Comparison of ENCODE assay signal across 11 cellular contexts in genomic region chr16:85171004-85171808, GRCh38. TPM values are rescaled to one million over a fixed set of nuclear protein-coding genes. Genes with fewer than 3 reads are reported as not detected.
DNase-seq lines count a peak whose midpoint lies in the region; ATAC-seq and TF ChIP-seq lines count a peak whose summit lies in the region.
"Had no signal": no experiment of that assay in that cellular context is flagged by ENCODE, and none has a peak within 500 bp of the region (broad histone marks: within the 10 kb centered on the region; RNA-seq: fewer than 3 reads in every experiment).

No MANE protein-coding gene starts in this region.

- peak overlapping the region in 1 of 2 donors; percentile 77 for H3K27ac Mint-ChIP-seq in stimulated activated naive CD8-positive, alpha-beta T cell treated with anti-CD3 and anti-CD28 coated beads, Interleukin-15, amount 100 ng/mL, for 72 hours
- no peak overlapping the region for H3K27ac Mint-ChIP-seq in naive B cell
- H3K27ac Mint-ChIP-seq: T-helper 1 cell treated with Interleukin-12 subunit alpha and Interleukin-12 subunit beta and Interleukin-4 antibody, amounts not matched to agents 30 μg/mL and 1 μg/mL, for 36 hours had no signal

- H3K9ac ChIP-seq in colonic mucosa (ENCODE audit: low read depth in 2 of 2, low read length in 2 of 2): peak overlapping the region in 1 of 2 donors; percentile 24

- peaks cover 17% of the 10 kb centered on the region for H3K4me1 Mint-ChIP-seq in stimulated activated naive CD8-positive, alpha-beta T cell treated with anti-CD3 and anti-CD28 coated beads, Interleukin-15, amount 100 ng/mL, for 72 hours
- H3K4me1 Mint-ChIP-seq in naive B cell: peaks cover 0 to 5% (median 0%) of the 10 kb centered on the region in 3 donors

- no peaks in the 10 kb centered on the region for H3K36me3 ChIP-seq in colonic mucosa

- no peak for DNase-seq in stimulated activated naive CD8-positive, alpha-beta T cell treated with anti-CD3 and anti-CD28 coated beads, Interleukin-15, amount 100 ng/mL, for 72 hours
- no peak for DNase-seq in stimulated activated naive CD8-positive, alpha-beta T cell treated with anti-CD3 and anti-CD28 coated beads, Interleukin-15, Interleukin-2, amounts not matched to agents 100 U/mL and 50 U/mL, for 24 hours
- DNase-seq in colonic mucosa: no peak
- DNase-seq in naive B cell: no peak
- DNase-seq in H4 (ENCODE audit: low spot score): no peak
- DNase-seq in glomerular visceral epithelial cell (ENCODE audit: extremely low spot score): no peak
- DNase-seq in stimulated activated naive CD4-positive, alpha-beta T cell treated with Interleukin-2 at 50 U/mL for 16 hours (lab: John Stamatoyannopoulos, UW): no peak
- DNase-seq: HCEC 1CT, midbrain had no signal

- no peaks in the 10 kb centered on the region for H3K9me3 Mint-ChIP-seq in stimulated activated naive CD8-positive, alpha-beta T cell treated with anti-CD3 and anti-CD28 coated beads, Interleukin-15, amount 100 ng/mL, for 72 hours
- peaks cover 0 to 5% (median 0%) of the 10 kb centered on the region in 7 donors for H3K9me3 Mint-ChIP-seq in naive B cell
- H3K9me3 Mint-ChIP-seq: T-helper 1 cell treated with Interleukin-12 subunit alpha and Interleukin-12 subunit beta and Interleukin-4 antibody, amounts not matched to agents 30 μg/mL and 1 μg/mL, for 36 hours had no signal

- no peak for TF ChIP-seq CTCF in colonic mucosa (IDR thresholded peaks at IDR 0.05)

- peaks cover 32% of the 10 kb centered on the region for H3K27me3 ChIP-seq in colonic mucosa

- H3K27me3 Mint-ChIP-seq in stimulated activated naive CD8-positive, alpha-beta T cell treated with anti-CD3 and anti-CD28 coated beads, Interleukin-15, amount 100 ng/mL, for 72 hours: peaks cover 83% of the 10 kb centered on the region
- H3K27me3 Mint-ChIP-seq in naive B cell: peaks cover 33 to 81% (median 67%) of the 10 kb centered on the region in 3 donors

- peak; percentile 4 for ATAC-seq in stimulated activated naive CD8-positive, alpha-beta T cell treated with anti-CD3 and anti-CD28 coated beads, Interleukin-15, amount 100 ng/mL, for 72 hours
- no peak for ATAC-seq in stimulated activated naive CD8-positive, alpha-beta T cell treated with anti-CD3 and anti-CD28 coated beads, Interleukin-15, Interleukin-2, amounts not matched to agents 100 U/mL and 50 U/mL, for 24 hours
- ATAC-seq in naive B cell (ENCODE audit: low read depth in 2 of 2): no peak
- no peak for ATAC-seq in esophagus mucosa

- peaks cover 0 to 7% of the 10 kb centered on the region in 2 donors for H3K36me3 Mint-ChIP-seq in naive B cell

- H3K27ac ChIP-seq in colonic mucosa: no peak overlapping the region

- peak overlapping the region in 1 of 2 donors; percentile 57 for H3K4me3 Mint-ChIP-seq in stimulated activated naive CD8-positive, alpha-beta T cell treated with anti-CD3 and anti-CD28 coated beads, Interleukin-15, amount 100 ng/mL, for 72 hours
- peak overlapping the region in 5 of 8 donors; percentile 25 to 78 (median 66) for H3K4me3 Mint-ChIP-seq in naive B cell
- H3K4me3 Mint-ChIP-seq: T-helper 1 cell treated with Interleukin-12 subunit alpha and Interleukin-12 subunit beta and Interleukin-4 antibody, amounts not matched to agents 30 μg/mL and 1 μg/mL, for 36 hours had no signal

- H3K4me1 ChIP-seq in colonic mucosa: peaks cover 4% of the 10 kb centered on the region

- no peaks in the 10 kb centered on the region for H3K9me3 ChIP-seq in colonic mucosa

- peak overlapping the region; percentile 19 for H3K4me3 ChIP-seq in colonic mucosa

- intact Hi-C loops in colonic mucosa (cut with DNase I): no loop called here

RNA-seq across cellular contexts. Expression of gene CIBAR2, which starts 58.9 kb away (rescaled TPM):
- under 1 TPM in 1 of 2 donors, not detected in 1; 0.32 TPM for total RNA-seq in colonic mucosa
- polyA plus RNA-seq in naive B cell (ENCODE audit: low read depth in 6 of 6): not detected
- not detected for total RNA-seq in esophagus mucosa
- not detected in 2 replicates for total RNA-seq in H4 (2014; rRNA removed; shearing (Covaris generic))
